9 cellular contexts compared by ENCODE assay signal in genomic region chr1:204258213-204259115, GRCh38. TPM values are rescaled to one million over a fixed set of nuclear protein-coding genes. Genes with fewer than 3 reads are reported as not detected.
DNase-seq lines count a peak whose midpoint lies in the region; ATAC-seq, FAIRE-seq and TF ChIP-seq lines count a peak whose summit lies in the region.
"Had no signal": no experiment of that assay in that cellular context is flagged by ENCODE, and none has a peak within 500 bp of the region (broad histone marks: within the 10 kb centered on the region; RNA-seq: fewer than 3 reads in every experiment).

No MANE protein-coding gene starts in this region.

- H3K4me3 Mint-ChIP-seq in glutamatergic neuron (ENCODE audit: unreplicated experiment), result no peak overlapping the region

- peaks cover 37% of the 10 kb centered on the region for H3K4me1 Mint-ChIP-seq in glutamatergic neuron (ENCODE audit: low read depth, unreplicated experiment)

- peak; percentile 54 for TF ChIP-seq CTCF in glutamatergic neuron (IDR thresholded peaks at IDR 0.05; ENCODE audit: partially characterized antibody, unreplicated experiment)
- peak; percentile 97 for TF ChIP-seq CTCF in retinal pigment epithelial cell (conservative IDR thresholded peaks at IDR 0.05; ENCODE audit: low read depth, low read length)

- H3K27ac Mint-ChIP-seq in glutamatergic neuron (ENCODE audit: unreplicated experiment), result peak overlapping the region; percentile 59

- H3K36me3 Mint-ChIP-seq in glutamatergic neuron (ENCODE audit: unreplicated experiment), result peaks cover 17% of the 10 kb centered on the region

- peak; percentile 86 for DNase-seq in AG08396 (ENCODE audit: low spot score)
- DNase-seq in GM12892 (ENCODE audit: insufficient read length), result peak; percentile 49
- DNase-seq in NCI-H69 (lab: John Stamatoyannopoulos, UW), result peak; percentile 68
- DNase-seq in activated effector memory CD4-positive, alpha-beta T cell treated with Interleukin-2 at 50 U/mL for 16 hours, result peak; percentile 6
- DNase-seq in glutamatergic neuron, result peak; percentile 69
- no peak for DNase-seq in retinal pigment epithelial cell (ENCODE audit: low read depth)

- H3K27me3 Mint-ChIP-seq in glutamatergic neuron (ENCODE audit: unreplicated experiment), result peaks cover 20% of the 10 kb centered on the region

- H3K4me3 ChIP-seq in retinal pigment epithelial cell (ENCODE audit: low read length), result no peak overlapping the region

- peaks cover 7% of the 10 kb centered on the region for H3K9me3 Mint-ChIP-seq in glutamatergic neuron (ENCODE audit: unreplicated experiment)

- no peak for TF ChIP-seq POLR2A in GM12892 (IDR thresholded peaks at IDR 0.05; ENCODE audit: low read depth, low read length)

- ATAC-seq in HG02840 (IDR thresholded peaks at IDR 0.05; ENCODE audit: low FRiP score, unreplicated experiment) (no peak), GM19351 (IDR thresholded peaks at IDR 0.05; ENCODE audit: unreplicated experiment) (no peak)

- no peak for FAIRE-seq in GM12892 (lab: Jason Lieb, UNC)
- FAIRE-seq: islet of Langerhans had no signal

RNA-seq across cellular contexts. Expression of gene GOLT1A, which starts 44.7 kb away (rescaled TPM):
- not detected for polyA plus RNA-seq in GM12892 (2012; ENCODE audit: missing spikeins)
- not detected for total RNA-seq in glutamatergic neuron (ENCODE audit: unreplicated experiment)
